Comparison of ENCODE assay signal across 31 cellular contexts in genomic region chr9:5715548-5716127, GRCh38.
"Had no signal": no experiment of that assay in that cellular context is flagged by ENCODE, and none has a peak within 500 bp of the region (broad histone marks: within the 10 kb centered on the region; RNA-seq: fewer than 3 reads in every experiment).

No MANE protein-coding gene starts in this region.

- H3K27ac ChIP-seq: adrenal gland, esophagus squamous epithelium, heart right ventricle, left lung, lower lobe of right lung, parathyroid adenoma, psoas muscle, uterus had no signal

- H3K4me3 Mint-ChIP-seq: activated CD4-positive, alpha-beta memory T cell treated with anti-CD3 and anti-CD28 coated beads, Interleukin-2, amount 10 ng/mL, durations not matched to agents 7 days and 5 days; activated CD4-positive, alpha-beta T cell treated with anti-CD3 and anti-CD28 coated beads, Interleukin-2, amount 10 ng/mL, durations not matched to agents 7 days and 5 days; activated CD8-positive, alpha-beta memory T cell treated with anti-CD3 and anti-CD28 coated beads, Interleukin-2, amount 10 ng/mL, durations not matched to agents 7 days and 5 days; activated naive CD4-positive, alpha-beta T cell treated with anti-CD3 and anti-CD28 coated beads for 36 hours; activated naive CD8-positive, alpha-beta T cell treated with anti-CD3 and anti-CD28 coated beads for 36 hours; brain; dendritic cell treated with granulocyte-macrophage colony-stimulating factor and Interleukin-4, amounts not matched to agents 40 ng/mL and 50 ng/mL, for 4 days; nephron progenitor cell; stimulated activated memory B cell treated with anti-CD40 and anti-IgM and Interleukin-4, amounts not matched to agents 10 μg/mL and 1 μg/mL and 100 μg/mL, for 72 hours; stimulated activated naive CD8-positive, alpha-beta T cell treated with anti-CD3 and anti-CD28 coated beads, Interleukin-15, amount 100 ng/mL, for 72 hours; type B pancreatic cell had no signal

- ATAC-seq: activated CD8-positive, alpha-beta memory T cell treated with anti-CD3 and anti-CD28 coated beads, Interleukin-2, amount 10 ng/mL, durations not matched to agents 7 days and 5 days; heart right ventricle; lower lobe of right lung; stimulated activated memory B cell treated with anti-CD40 and anti-IgM and Interleukin-4, amounts not matched to agents 10 μg/mL and 1 μg/mL and 100 μg/mL, for 72 hours had no signal

- H2AFZ ChIP-seq: parathyroid adenoma had no signal

- DNase-seq: activated CD4-positive, alpha-beta memory T cell treated with anti-CD3 and anti-CD28 coated beads, Interleukin-2, amount 10 ng/mL, durations not matched to agents 7 days and 5 days; activated CD4-positive, alpha-beta T cell treated with anti-CD3 and anti-CD28 coated beads, Interleukin-2, amount 10 ng/mL, durations not matched to agents 7 days and 5 days; activated CD4-positive, CD25-positive, alpha-beta regulatory T cell treated with anti-CD3 and anti-CD28 coated beads, Interleukin-2, amount 50 U/mL, for 72 hours; activated CD8-positive, alpha-beta memory T cell treated with anti-CD3 and anti-CD28 coated beads, Interleukin-2, amount 10 ng/mL, durations not matched to agents 7 days and 5 days; activated effector memory CD4-positive, alpha-beta T cell treated with Interleukin-2 at 50 U/mL for 16 hours; activated naive CD4-positive, alpha-beta T cell treated with anti-CD3 and anti-CD28 coated beads for 36 hours; activated naive CD8-positive, alpha-beta T cell treated with anti-CD3 and anti-CD28 coated beads for 36 hours; aorta; central memory CD4-positive, alpha-beta T cell; esophagus squamous epithelium; foreskin melanocyte; heart right ventricle; left lung; lower lobe of right lung; naive B cell; nephron progenitor cell; psoas muscle; stimulated activated CD4-positive, alpha-beta T cell treated with anti-CD3 and anti-CD28 coated beads, Interleukin-1b, Interleukin-23, amount 100 ng/mL, for 48 hours; stimulated activated CD4-positive, alpha-beta T cell treated with anti-CD3 and anti-CD28 coated beads, Interleukin-4, amount 100 ng/mL, for 4 hours; stimulated activated CD8-positive, alpha-beta memory T cell treated with anti-CD3 and anti-CD28 coated beads, Interleukin-4, amount 100 ng/mL, for 48 hours; stimulated activated naive CD8-positive, alpha-beta T cell treated with anti-CD3 and anti-CD28 coated beads, Interleukin-15, amount 100 ng/mL, for 72 hours; substantia nigra; T-helper 2 cell; uterus had no signal

- H3K36me3 ChIP-seq: uterus had no signal

- H3K79me2 ChIP-seq: parathyroid adenoma had no signal

- H3K27ac Mint-ChIP-seq: activated CD4-positive, alpha-beta memory T cell treated with anti-CD3 and anti-CD28 coated beads, Interleukin-2, amount 10 ng/mL, durations not matched to agents 7 days and 5 days; activated CD4-positive, alpha-beta T cell treated with anti-CD3 and anti-CD28 coated beads, Interleukin-2, amount 10 ng/mL, durations not matched to agents 7 days and 5 days; activated CD8-positive, alpha-beta memory T cell treated with anti-CD3 and anti-CD28 coated beads, Interleukin-2, amount 10 ng/mL, durations not matched to agents 7 days and 5 days; activated naive CD4-positive, alpha-beta T cell treated with anti-CD3 and anti-CD28 coated beads for 36 hours; activated naive CD8-positive, alpha-beta T cell treated with anti-CD3 and anti-CD28 coated beads for 36 hours; brain; dendritic cell treated with granulocyte-macrophage colony-stimulating factor and Interleukin-4, amounts not matched to agents 40 ng/mL and 50 ng/mL, for 4 days; nephron progenitor cell; stimulated activated memory B cell treated with anti-CD40 and anti-IgM and Interleukin-4, amounts not matched to agents 10 μg/mL and 1 μg/mL and 100 μg/mL, for 72 hours had no signal

- H3K4me1 Mint-ChIP-seq: activated CD4-positive, alpha-beta memory T cell treated with anti-CD3 and anti-CD28 coated beads, Interleukin-2, amount 10 ng/mL, durations not matched to agents 7 days and 5 days; activated CD4-positive, alpha-beta T cell treated with anti-CD3 and anti-CD28 coated beads, Interleukin-2, amount 10 ng/mL, durations not matched to agents 7 days and 5 days; activated CD8-positive, alpha-beta memory T cell treated with anti-CD3 and anti-CD28 coated beads, Interleukin-2, amount 10 ng/mL, durations not matched to agents 7 days and 5 days; nephron progenitor cell had no signal

- H3K9ac ChIP-seq: parathyroid adenoma had no signal

- H3K27me3 Mint-ChIP-seq: activated CD4-positive, alpha-beta memory T cell treated with anti-CD3 and anti-CD28 coated beads, Interleukin-2, amount 10 ng/mL, durations not matched to agents 7 days and 5 days; activated CD4-positive, alpha-beta T cell treated with anti-CD3 and anti-CD28 coated beads, Interleukin-2, amount 10 ng/mL, durations not matched to agents 7 days and 5 days; activated CD8-positive, alpha-beta memory T cell treated with anti-CD3 and anti-CD28 coated beads, Interleukin-2, amount 10 ng/mL, durations not matched to agents 7 days and 5 days; activated naive CD8-positive, alpha-beta T cell treated with anti-CD3 and anti-CD28 coated beads for 36 hours; brain; dendritic cell treated with granulocyte-macrophage colony-stimulating factor and Interleukin-4, amounts not matched to agents 40 ng/mL and 50 ng/mL, for 4 days; naive B cell; stimulated activated memory B cell treated with anti-CD40 and anti-IgM and Interleukin-4, amounts not matched to agents 10 μg/mL and 1 μg/mL and 100 μg/mL, for 72 hours; stimulated activated naive CD8-positive, alpha-beta T cell treated with anti-CD3 and anti-CD28 coated beads, Interleukin-15, amount 100 ng/mL, for 72 hours; type B pancreatic cell had no signal

- H3K27me3 ChIP-seq: adrenal gland, esophagus squamous epithelium, heart right ventricle, left lung, uterus had no signal

- H3K4me2 ChIP-seq: smooth muscle cell had no signal

- H3K9me3 ChIP-seq: adrenal gland, esophagus squamous epithelium, lower lobe of right lung, psoas muscle, uterus had no signal

- H3K4me1 ChIP-seq: adrenal gland, esophagus squamous epithelium, left lung, lower lobe of right lung, parathyroid adenoma, uterus had no signal

- H3K4me3 ChIP-seq: adrenal gland, esophagus squamous epithelium, heart right ventricle, left lung, lower lobe of right lung, psoas muscle, smooth muscle cell, uterus had no signal
